ENCODE assay signal across 10 cellular contexts in genomic region chr7:44749992-44750391, GRCh38. TPM values are rescaled to one million over a fixed set of nuclear protein-coding genes. Genes with fewer than 3 reads are reported as not detected.
DNase-seq lines count a peak whose midpoint lies in the region; ATAC-seq, FAIRE-seq and TF ChIP-seq lines count a peak whose summit lies in the region.
"Had no signal": no experiment of that assay in that cellular context is flagged by ENCODE, and none has a peak within 500 bp of the region (broad histone marks: within the 10 kb centered on the region; RNA-seq: fewer than 3 reads in every experiment).

No MANE protein-coding gene starts in this region.

- H3K9me3 Mint-ChIP-seq in naive thymus-derived CD8-positive, alpha-beta T cell: no peaks in the 10 kb centered on the region

- peaks cover 10% of the 10 kb centered on the region for H3K36me3 ChIP-seq in bronchial epithelial cell (ENCODE audit: control insufficient read depth, insufficient read depth, low read length)
- H3K36me3 ChIP-seq: neutrophil had no signal

- POLR2A ChIA-PET in naive thymus-derived CD8-positive, alpha-beta T cell (lab: Charles Lee): interaction anchor here (0.6 to 3.8 kb wide), 12 partner anchors 19 to 259 kb away, joined by 3 to 28 read pairs (median 4); partner anchors contain the start of genes DDX56, NUDCD3, OGDH and PPIA

- H3K4me3 ChIP-seq in AG09309 (ENCODE audit: control insufficient read depth, low read depth, low read length) (peak overlapping the region; percentile 96), bronchial epithelial cell (ENCODE audit: low read depth, low read length) (peak overlapping the region; percentile 94)

- no peak for FAIRE-seq in bronchial epithelial cell (lab: Jason Lieb, UNC)

- H3K4me3 Mint-ChIP-seq in naive thymus-derived CD8-positive, alpha-beta T cell: peak overlapping the region; percentile 80 to 95 (median 86)

- ATAC-seq in naive thymus-derived CD8-positive, alpha-beta T cell: no peak
- no peak for ATAC-seq in HG02870 (IDR thresholded peaks at IDR 0.05; ENCODE audit: unreplicated experiment)

- peaks cover 0 to 5% (median 0%) of the 10 kb centered on the region in 3 donors for H3K36me3 Mint-ChIP-seq in naive thymus-derived CD8-positive, alpha-beta T cell

- DNase-seq in AG09309 (ENCODE audit: low read depth) (no peak), HuH-7.5 (ENCODE audit: low spot score) (peak; percentile 3), bronchial epithelial cell (ENCODE audit: low read depth) (no peak), activated gamma-delta T cell (lab: John Stamatoyannopoulos, UW) (no peak), AG08396 (ENCODE audit: low spot score) (no peak), ureter (ENCODE audit: low spot score) (no peak)
- DNase-seq in naive thymus-derived CD8-positive, alpha-beta T cell: no peak
- DNase-seq: NCI-H446 treated with DMSO at 0.1 percent for 48 hours had no signal

- no peaks in the 10 kb centered on the region for H3K27me3 ChIP-seq in bronchial epithelial cell (ENCODE audit: control insufficient read depth, insufficient read depth, low read length)
- H3K27me3 ChIP-seq: neutrophil had no signal

- TF ChIP-seq CTCF in AG09309 (IDR thresholded peaks at IDR 0.05; ENCODE audit: control insufficient read depth, insufficient read depth, low read depth, low read length, missing control alignments) (no peak), bronchial epithelial cell (IDR thresholded peaks at IDR 0.05; ENCODE audit: insufficient read depth, low read length, severe bottlenecking) (no peak)

- H3K27me3 Mint-ChIP-seq in naive thymus-derived CD8-positive, alpha-beta T cell: no peaks in the 10 kb centered on the region

- H3K4me1 Mint-ChIP-seq in naive thymus-derived CD8-positive, alpha-beta T cell: peaks cover 29 to 56% (median 42%) of the 10 kb centered on the region in 4 donors

- peak overlapping the region; percentile 73 to 94 (median 86) for H3K27ac Mint-ChIP-seq in naive thymus-derived CD8-positive, alpha-beta T cell

RNA-seq across cellular contexts. Expression of gene ZMIZ2, which starts 1.3 kb away (rescaled TPM):
- 5.5 and 8.1 TPM in 2 replicates for total RNA-seq in bronchial epithelial cell
- 100 to 1,000 TPM; 142 to 149 TPM for total RNA-seq in naive thymus-derived CD8-positive, alpha-beta T cell
- polyA plus RNA-seq in naive thymus-derived CD8-positive, alpha-beta T cell: 1 to 10 TPM; 2.6 to 8.1 (median 4.9) TPM
- total RNA-seq in ureter: 116 TPM

RNA-seq across cellular contexts. Expression of gene PPIA, which starts 46.5 kb away (rescaled TPM):
- total RNA-seq in bronchial epithelial cell (1,106 and 1,178 TPM in 2 replicates), ureter (1,153 TPM)
- 100 to 1,000 TPM; 673 to 688 TPM for total RNA-seq in naive thymus-derived CD8-positive, alpha-beta T cell
- polyA plus RNA-seq in naive thymus-derived CD8-positive, alpha-beta T cell: 1,000 to 10,000 TPM; 3,578 to 3,931 (median 3,619) TPM

Comparison
In these comparisons a context has a peak if more than half of its experiments do, and no peak if none do; other contexts are left out.
1. RNA of gene ZMIZ2, which starts 1.3 kb away (total RNA-seq): 142 to 149 TPM in naive thymus-derived CD8-positive, alpha-beta T cell and 116 TPM in ureter (single experiment); 5.5 to 8.1 TPM in bronchial epithelial cell; every median in the first group is over 10 times any median in the second.